Comparison of ENCODE assay signal across 8 cellular contexts in genomic region chr19:38315657-38316476, GRCh38. TPM values are rescaled to one million over a fixed set of nuclear protein-coding genes. Genes with fewer than 3 reads are reported as not detected.
A peak's percentile ranks its signal among the peaks of the same experiment; 100 is the strongest.
DNase-seq lines count a peak whose midpoint lies in the region; ATAC-seq and TF ChIP-seq lines count a peak whose summit lies in the region.

TSS of gene YIF1B (minus strand) at chr19:38315947. CDS start at chr19:38315917, 30 bp downstream.

- H3K27ac ChIP-seq in heart right ventricle (peak within 1 kb of the TSS; percentile 40 to 92 (median 82)), upper lobe of left lung (peak within 1 kb of the TSS; percentile 77 to 88 (median 82))

- peak within 1 kb of the TSS; percentile 47 to 84 (median 70) for H3K4me3 ChIP-seq in heart right ventricle
- H3K4me3 ChIP-seq in upper lobe of left lung: peak within 1 kb of the TSS; percentile 42 to 65 (median 62)

- peak; percentile 87 for ATAC-seq in GM18498 (IDR thresholded peaks at IDR 0.05; ENCODE audit: unreplicated experiment)
- peak; percentile 88 for ATAC-seq in HG02885 (IDR thresholded peaks at IDR 0.05; ENCODE audit: poor library complexity, unreplicated experiment)
- peak; percentile 94 to 97 (median 96) for ATAC-seq in heart right ventricle
- ATAC-seq in upper lobe of left lung (ENCODE audit: low FRiP score in 2 of 2): peak; percentile 96 to 98

- peak in 1 of 4 donors; percentile 16 for TF ChIP-seq EP300 in upper lobe of left lung (IDR thresholded peaks at IDR 0.05)

- TF ChIP-seq POLR2A in upper lobe of left lung (IDR thresholded peaks at IDR 0.05): peak in 2 of 4 donors; percentile 43 to 51

- H3K36me3 ChIP-seq in heart right ventricle: no peaks in the 10 kb centered on the region
- no peaks in the 10 kb centered on the region for H3K36me3 ChIP-seq in upper lobe of left lung

- intact Hi-C loops in T-helper 1 cell treated with Interleukin-12 subunit alpha and Interleukin-12 subunit beta and Interleukin-4 antibody, amounts not matched to agents 30 ng/mL and 1 ng/mL, for 36 hours (cut with micrococcal nuclease): loop anchor here (1.0 to 5.0 kb wide), 12 partner anchors 19 to 849 kb away; partner anchors contain the start of genes CATSPERG, GGN, PPP1R14A and PSMD8
- intact Hi-C loops in heart right ventricle (cut with DNase I): loop anchor here in 7 of 10 donors (1.0 to 5.0 kb wide), 7 partner anchors 33 to 64 kb away; partner anchors contain the start of gene PPP1R14A (in 1 of the 7)
- intact Hi-C loops in posterior vena cava (cut with DNase I): no loop called here

- H3K4me1 ChIP-seq in heart right ventricle: peaks cover 3 to 72% (median 48%) of the 10 kb centered on the region in 9 donors
- peaks cover 32 to 57% (median 40%) of the 10 kb centered on the region in 4 donors for H3K4me1 ChIP-seq in upper lobe of left lung

- DNase-seq in NCI-H1694 (lab: John Stamatoyannopoulos, UW): peak; percentile 96
- peak; percentile 97 for DNase-seq in amniotic epithelial cell (ENCODE audit: low read depth)
- peak; percentile 95 to 97 for DNase-seq in heart right ventricle
- peak; percentile 99 for DNase-seq in posterior vena cava (ENCODE audit: low spot score)
- peak; percentile 98 to 99 for DNase-seq in upper lobe of left lung

- TF ChIP-seq CTCF in heart right ventricle (IDR thresholded peaks at IDR 0.05) (peak in 2 of 9 donors; percentile 7 to 13), upper lobe of left lung (IDR thresholded peaks at IDR 0.05) (peak in 2 of 6 experiments; percentile 5 to 13)

- H3K27me3 ChIP-seq in heart right ventricle (no peaks in the 10 kb centered on the region), upper lobe of left lung (no peaks in the 10 kb centered on the region)

- WGBS in heart right ventricle, 2 donors: 1% methylated on average over 54 to 64 of the region's 64 CpGs
- 3 to 4% methylated on average over 18 to 25 of the region's 64 CpGs for WGBS in upper lobe of left lung, 2 donors

- H3K9me3 ChIP-seq in heart right ventricle (no peaks in the 10 kb centered on the region), upper lobe of left lung (no peaks in the 10 kb centered on the region)

RNA-seq across cellular contexts. Expression of gene YIF1B, which starts in this region (rescaled TPM):
- 87.4 and 96.2 TPM in 2 replicates for total RNA-seq in T-helper 1 cell treated with Interleukin-12 subunit alpha and Interleukin-12 subunit beta and Interleukin-4 antibody, amounts not matched to agents 30 ng/mL and 1 ng/mL, for 36 hours
- total RNA-seq in heart right ventricle (10 to 100 TPM; 24.3 to 42.9 (median 30.2) TPM), posterior vena cava (10 to 100 TPM; 16.5 to 23.2 TPM), upper lobe of left lung (10 to 100 TPM; 15.3 to 45.8 (median 29.8) TPM)
- polyA plus RNA-seq in heart right ventricle: 100 to 1,000 TPM in 1 of 2 donors, 10 to 100 TPM in 1; 47.2 to 115 TPM

Comparison
In these comparisons a context has a peak if more than half of its experiments do, and no peak if none do; other contexts are left out.
1. Peak in every context shown above with its lines: DNase-seq, ATAC-seq, H3K4me3 ChIP-seq and H3K27ac ChIP-seq.
2. intact Hi-C loops: an anchor here in T-helper 1 cell treated with Interleukin-12 subunit alpha and Interleukin-12 subunit beta and Interleukin-4 antibody, amounts not matched to agents 30 ng/mL and 1 ng/mL, for 36 hours (1.0 to 5.0 kb wide) and heart right ventricle (1.0 to 5.0 kb wide); none called in posterior vena cava.